ENCODE assay signal across 8 cellular contexts in genomic region chr18:36809590-36810381, GRCh38. TPM values are rescaled to one million over a fixed set of nuclear protein-coding genes. Genes with fewer than 3 reads are reported as not detected.
A peak's percentile ranks its signal among the peaks of the same experiment; 100 is the strongest.
DNase-seq lines count a peak whose midpoint lies in the region; FAIRE-seq and TF ChIP-seq lines count a peak whose summit lies in the region.

No MANE protein-coding gene starts in this region.

- H3K27me3 ChIP-seq in PC-9 (ENCODE audit: insufficient read depth, low read depth) (no peaks in the 10 kb centered on the region), cardiac muscle cell (no peaks in the 10 kb centered on the region)

- H4K20me1 ChIP-seq in PC-9 (ENCODE audit: insufficient read depth) = peaks cover 4% of the 10 kb centered on the region; the same call in 1 of the 2 replicates

- no peaks in the 10 kb centered on the region for H3K36me3 ChIP-seq in PC-9 (ENCODE audit: low read depth)
- H3K36me3 ChIP-seq in cardiac muscle cell = no peaks in the 10 kb centered on the region

- peak; percentile 83 for TF ChIP-seq CTCF in GM12873 (IDR thresholded peaks at IDR 0.05; ENCODE audit: insufficient read depth, low read depth, low read length, missing control alignments)
- peak; percentile 82 for TF ChIP-seq CTCF in HFF-Myc (IDR thresholded peaks at IDR 0.05; ENCODE audit: low read depth, low read length, missing control alignments)
- TF ChIP-seq CTCF in LNCaP clone FGC (IDR thresholded peaks at IDR 0.05; ENCODE audit: control insufficient read depth, extremely low read depth, insufficient read depth) = peak; percentile 82
- peak; percentile 78 for TF ChIP-seq CTCF in PC-9 (conservative IDR thresholded peaks at IDR 0.05)
- peak; percentile 85 for TF ChIP-seq CTCF in cardiac muscle cell (IDR thresholded peaks at IDR 0.05; ENCODE audit: low read depth, low read length)

- H3K27me3 Mint-ChIP-seq in activated naive CD4-positive, alpha-beta T cell treated with anti-CD3 and anti-CD28 coated beads, Interleukin-2, amount 10 ng/mL, durations not matched to agents 7 days and 5 days = no peaks in the 10 kb centered on the region

- no peaks in the 10 kb centered on the region for H3K9me3 ChIP-seq in PC-9 (ENCODE audit: insufficient read depth, low read depth)
- H3K9me3 ChIP-seq in cardiac muscle cell (ENCODE audit: low read depth) = no peaks in the 10 kb centered on the region

- no peaks in the 10 kb centered on the region for H3F3A ChIP-seq in PC-9 (ENCODE audit: insufficient read depth, low read depth)

- FAIRE-seq in A204.1 (lab: Jason Lieb, UNC) = peak; percentile 85

- DNase-seq in HFF-Myc (ENCODE audit: extremely low read depth, low read depth) = no peak
- peak; percentile 31 for DNase-seq in LNCaP clone FGC (ENCODE audit: low read depth)
- peak in 1 of 2 experiments; percentile 37 for DNase-seq in PC-9
- peak; percentile 39 for DNase-seq in activated naive CD4-positive, alpha-beta T cell treated with anti-CD3 and anti-CD28 coated beads, Interleukin-2, amount 10 ng/mL, durations not matched to agents 7 days and 5 days
- peak; percentile 79 to 82 for DNase-seq in cardiac muscle cell (ENCODE audit: low read depth in 1 of 2, low spot score in 1 of 2)
- DNase-seq in retina = peak; percentile 50

- no peaks in the 10 kb centered on the region for H3K4me1 ChIP-seq in PC-9 (replicated peaks; ENCODE audit: insufficient read depth)
- H3K4me1 ChIP-seq in cardiac muscle cell (ENCODE audit: low read depth) = peaks cover 6% of the 10 kb centered on the region

- POLR2A ChIA-PET in PC-9 (lab: Charles Lee; ENCODE audit: unreplicated experiment) = no interaction called here

- H3K4me2 ChIP-seq in PC-9 = no peak overlapping the region

- CTCF ChIA-PET in PC-9 (lab: Charles Lee) = interaction anchor here (0.7 kb wide), 1 partner anchor 201 kb away, joined by 3 read pairs; no protein-coding TSS in a partner anchor
- CTCF ChIA-PET in activated naive CD4-positive, alpha-beta T cell treated with anti-CD3 and anti-CD28 coated beads, Interleukin-2, amount 10 ng/mL, durations not matched to agents 7 days and 5 days (lab: Charles Lee) = interaction anchor here (0.6 to 4.5 kb wide), 7 partner anchors 11 to 122 kb away, joined by 3 to 38 read pairs (median 5); partner anchors contain the start of genes KIAA1328 and TPGS2

- no TSS peak for BruUV-seq in PC-9 (replicated peaks; lab: Mats Ljungman, UMichigan)

- H3K36me3 Mint-ChIP-seq in activated naive CD4-positive, alpha-beta T cell treated with anti-CD3 and anti-CD28 coated beads, Interleukin-2, amount 10 ng/mL, durations not matched to agents 7 days and 5 days = peaks cover 41% of the 10 kb centered on the region

- H3K27ac ChIP-seq in PC-9 = no peak overlapping the region
- no peak overlapping the region for H3K27ac ChIP-seq in cardiac muscle cell

- no peaks in the 10 kb centered on the region for H3K9me3 Mint-ChIP-seq in activated naive CD4-positive, alpha-beta T cell treated with anti-CD3 and anti-CD28 coated beads, Interleukin-2, amount 10 ng/mL, durations not matched to agents 7 days and 5 days

- no peak overlapping the region for H3K27ac Mint-ChIP-seq in activated naive CD4-positive, alpha-beta T cell treated with anti-CD3 and anti-CD28 coated beads, Interleukin-2, amount 10 ng/mL, durations not matched to agents 7 days and 5 days

- H3K79me2 ChIP-seq in PC-9 (ENCODE audit: low read depth) = no peaks in the 10 kb centered on the region

- intact Hi-C loops in PC-9 (cut with micrococcal nuclease; ENCODE audit: unreplicated experiment) = loop anchor here (10.0 kb wide), 1 partner anchor 715 kb away; no protein-coding TSS in a partner anchor

- H3K4me3 Mint-ChIP-seq in activated naive CD4-positive, alpha-beta T cell treated with anti-CD3 and anti-CD28 coated beads, Interleukin-2, amount 10 ng/mL, durations not matched to agents 7 days and 5 days = no peak overlapping the region

- peaks cover 2% of the 10 kb centered on the region for H3K4me1 Mint-ChIP-seq in activated naive CD4-positive, alpha-beta T cell treated with anti-CD3 and anti-CD28 coated beads, Interleukin-2, amount 10 ng/mL, durations not matched to agents 7 days and 5 days

- H3K9me2 ChIP-seq in PC-9 (ENCODE audit: insufficient read depth) = no peaks in the 10 kb centered on the region

- H3K4me3 ChIP-seq in HFF-Myc (replicated peaks; ENCODE audit: low read depth, low read length) (no peak overlapping the region), LNCaP clone FGC (ENCODE audit: low read depth, low read length) (no peak overlapping the region), PC-9 (no peak overlapping the region), cardiac muscle cell (no peak overlapping the region)

- H2AFZ ChIP-seq in PC-9 = no peak overlapping the region

RNA-seq across cellular contexts. Expression of gene TPGS2, which starts 19.0 kb away (rescaled TPM):
- total RNA-seq in PC-9 (2021) (59.5 and 62.6 TPM in 2 replicates), cardiac muscle cell (117 and 185 TPM in 2 replicates)
- polyA plus RNA-seq in cardiac muscle cell = 161 and 233 TPM in 2 replicates

RNA-seq across cellular contexts. Expression of gene KIAA1328, which starts 19.1 kb away (rescaled TPM):
- total RNA-seq in PC-9 (2021) = 4.0 and 6.5 TPM in 2 replicates
- 6.6 and 11.5 TPM in 2 replicates for total RNA-seq in cardiac muscle cell
- polyA plus RNA-seq in cardiac muscle cell = 3.8 and 6.3 TPM in 2 replicates
